23 cellular contexts compared by ENCODE assay signal in genomic region chr12:16148938-16149337, GRCh38.
"Had no signal": no experiment of that assay in that cellular context is flagged by ENCODE, and none has a peak within 500 bp of the region (broad histone marks: within the 10 kb centered on the region; RNA-seq: fewer than 3 reads in every experiment).

No MANE protein-coding gene starts in this region.

- H2AFZ ChIP-seq: parathyroid adenoma had no signal

- H3K9me3 ChIP-seq: lower lobe of right lung, neutrophil, right lobe of liver, tibial nerve had no signal

- H3K4me1 ChIP-seq: lower lobe of right lung, parathyroid adenoma, right lobe of liver had no signal

- H3K27me3 ChIP-seq: brain microvascular endothelial cell, neutrophil, right lobe of liver, tibial nerve had no signal

- H3K27ac ChIP-seq: brain microvascular endothelial cell, dorsolateral prefrontal cortex, epithelial cell of prostate, lower lobe of right lung, neutrophil, parathyroid adenoma, right lobe of liver, tibial nerve had no signal

- DNase-seq: activated CD4-positive, alpha-beta T cell treated with anti-CD3 and anti-CD28 coated beads, Interleukin-2, amount 50 U/mL, for 1 hour; activated CD8-positive, alpha-beta memory T cell treated with anti-CD3 and anti-CD28 coated beads, Interleukin-2, amount 50 U/mL, for 4 hours; activated naive CD4-positive, alpha-beta T cell treated with anti-CD3 and anti-CD28 coated beads, Interleukin-2, amount 10 ng/mL, durations not matched to agents 7 days and 5 days; activated T-cell treated with anti-CD3 and anti-CD28 coated beads, Interleukin-2, amount 50 U/mL, for 4 hours; aorta; brain microvascular endothelial cell; central memory CD4-positive, alpha-beta T cell; dorsolateral prefrontal cortex; endodermal cell; foreskin fibroblast; hypothalamus; islet precursor cell; lower lobe of right lung; natural killer cell; right lobe of liver; small intestine; stimulated activated CD4-positive, alpha-beta T cell treated with anti-CD3 and anti-CD28 coated beads, Interleukin-15, amount 100 ng/mL, for 24 hours; stimulated activated CD4-positive, alpha-beta T cell treated with anti-CD3 and anti-CD28 coated beads, Interleukin-2, amount 100 ng/mL, for 48 hours had no signal

- H3K36me3 ChIP-seq: brain microvascular endothelial cell, lower lobe of right lung, neutrophil, right lobe of liver, tibial nerve had no signal

- H3K4me3 ChIP-seq: dorsolateral prefrontal cortex, lower lobe of right lung, right lobe of liver, tibial nerve had no signal

- H3K79me2 ChIP-seq: parathyroid adenoma had no signal

- ATAC-seq: activated CD4-positive, CD25-positive, alpha-beta regulatory T cell treated with anti-CD3 and anti-CD28 coated beads, Interleukin-2, amount 50 U/mL, for 24 hours; activated T-cell treated with anti-CD3 and anti-CD28 coated beads, Interleukin-2, amount 50 U/mL, for 4 hours; lower lobe of right lung; right lobe of liver had no signal
